ENCODE assay signal across 19 cellular contexts in genomic region chr4:122456228-122457106, GRCh38. TPM values are rescaled to one million over a fixed set of nuclear protein-coding genes. Genes with fewer than 3 reads are reported as not detected.
DNase-seq lines count a peak whose midpoint lies in the region; ATAC-seq, FAIRE-seq and TF ChIP-seq lines count a peak whose summit lies in the region.
"Had no signal": no experiment of that assay in that cellular context is flagged by ENCODE, and none has a peak within 500 bp of the region (broad histone marks: within the 10 kb centered on the region; RNA-seq: fewer than 3 reads in every experiment).

Gene IL2, minus strand, starts transcription at chr4:122456725. Its CDS starts 285 bp downstream, at chr4:122456440.

- RAD21 ChIA-PET in HCT116 (lab: Charles Lee; ENCODE audit: low non-redundant PET in 1 of 2, low total read pairs in 2 of 2, uncharacterized antibody in 2 of 2, unreplicated experiment in 2 of 2): no interaction called here

- H3K27ac ChIP-seq in HCT116 (ENCODE audit: low read depth, low read length): no peak within 1 kb of the TSS
- H3K27ac ChIP-seq in mesenchymal stem cell (ENCODE audit: low read length, poor library complexity, severe bottlenecking): no peak within 1 kb of the TSS
- H3K27ac ChIP-seq: gastrocnemius medialis, lower lobe of right lung, psoas muscle had no signal

- WGBS in mesenchymal stem cell: no CpG with 5 or more reads among the region's 2 CpGs

- no peak within 1 kb of the TSS for H3K18ac ChIP-seq in mesenchymal stem cell (ENCODE audit: low read depth in 1 of 2, low read length in 2 of 2)

- H2AK5ac ChIP-seq in mesenchymal stem cell (ENCODE audit: low read length, severe bottlenecking): no peak within 1 kb of the TSS

- H2BK12ac ChIP-seq in mesenchymal stem cell (ENCODE audit: low read length in 2 of 2): no peak within 1 kb of the TSS

- H3K4me3 ChIP-seq in HCT116 (replicated peaks in 1 of 2; ENCODE audit: low read depth in 1 of 2, low read length in 2 of 2) (no peak within 1 kb of the TSS), mesenchymal stem cell (ENCODE audit: insufficient read depth in 1 of 2, low read depth in 1 of 2, low read length in 2 of 2) (no peak within 1 kb of the TSS)
- H3K4me3 ChIP-seq: gastrocnemius medialis, lower lobe of right lung, psoas muscle had no signal

- no peak for TF ChIP-seq RAD21 in HCT116 (IDR thresholded peaks at IDR 0.05; ENCODE audit: low read depth)

- H3K4me3 Mint-ChIP-seq in activated CD4-positive, alpha-beta T cell treated with anti-CD3 and anti-CD28 coated beads, Interleukin-2, amount 10 ng/mL, durations not matched to agents 24 days and 14 days: peak within 1 kb of the TSS; percentile 85
- H3K4me3 Mint-ChIP-seq in T-helper 17 cell: peak within 1 kb of the TSS; percentile 83
- H3K4me3 Mint-ChIP-seq: nephron progenitor cell had no signal

- H4K8ac ChIP-seq in mesenchymal stem cell (ENCODE audit: low read length): no peak within 1 kb of the TSS

- H3K14ac ChIP-seq in mesenchymal stem cell (ENCODE audit: low read length in 2 of 2): no peak within 1 kb of the TSS

- peak within 1 kb of the TSS; percentile 80 for H3K27ac Mint-ChIP-seq in activated CD4-positive, alpha-beta T cell treated with anti-CD3 and anti-CD28 coated beads, Interleukin-2, amount 10 ng/mL, durations not matched to agents 24 days and 14 days
- peak within 1 kb of the TSS; percentile 87 for H3K27ac Mint-ChIP-seq in T-helper 17 cell
- H3K27ac Mint-ChIP-seq: nephron progenitor cell had no signal

- no peaks in the 10 kb centered on the region for H3K9me2 ChIP-seq in HCT116 (ENCODE audit: insufficient read depth)

- peaks cover 46% of the 10 kb centered on the region for H3K4me1 Mint-ChIP-seq in activated CD4-positive, alpha-beta T cell treated with anti-CD3 and anti-CD28 coated beads, Interleukin-2, amount 10 ng/mL, durations not matched to agents 24 days and 14 days
- H3K4me1 Mint-ChIP-seq in T-helper 17 cell: peaks cover 36% of the 10 kb centered on the region
- H3K4me1 Mint-ChIP-seq: nephron progenitor cell had no signal

- peaks cover 0 to 5% of the 10 kb centered on the region in 2 experiments; a peak in 2 of 4 replicates for H3K4me1 ChIP-seq in HCT116 (ENCODE audit: control insufficient read depth in 1 of 2, insufficient read depth in 2 of 2, low read length in 2 of 2)
- no peaks in the 10 kb centered on the region for H3K4me1 ChIP-seq in mesenchymal stem cell (ENCODE audit: control insufficient read depth, insufficient read depth, low read depth, low read length)
- H3K4me1 ChIP-seq: gastrocnemius medialis, psoas muscle had no signal

- H3K27me3 ChIP-seq in HCT116 (ENCODE audit: insufficient read depth, low read length) (no peaks in the 10 kb centered on the region), mesenchymal stem cell (ENCODE audit: control insufficient read depth in 1 of 2, insufficient read depth in 1 of 2, low read length in 2 of 2) (no peaks in the 10 kb centered on the region)
- H3K27me3 ChIP-seq: gastrocnemius medialis had no signal

- POLR2A ChIA-PET in HCT116 (lab: Charles Lee): no interaction called here

- H2BK5ac ChIP-seq in mesenchymal stem cell (ENCODE audit: low read depth, low read length, poor library complexity, severe bottlenecking): no peak within 1 kb of the TSS

- H3K9ac ChIP-seq in HCT116 (ENCODE audit: low read length) (no peak within 1 kb of the TSS), mesenchymal stem cell (ENCODE audit: low read length) (no peak within 1 kb of the TSS)

- H2AFZ ChIP-seq in HCT116 (ENCODE audit: low read depth, low read length, poor library complexity, severe bottlenecking): peak within 1 kb of the TSS; percentile 8
- no peak within 1 kb of the TSS for H2AFZ ChIP-seq in mesenchymal stem cell (ENCODE audit: low read depth, low read length)

- DNase-seq in activated CD4-positive, alpha-beta T cell treated with anti-CD3 and anti-CD28 coated beads, Interleukin-2, amount 10 ng/mL, durations not matched to agents 24 days and 14 days: peak; percentile 70
- DNase-seq in activated CD4-positive, alpha-beta T cell treated with anti-CD3 and anti-CD28 coated beads for 1 hour: no peak
- DNase-seq in HCT116 (ENCODE audit: low read depth, low spot score): no peak
- no peak for DNase-seq in T-helper 17 cell
- DNase-seq in mesenchymal stem cell: peak; percentile 12
- DNase-seq in frontal cortex (ENCODE audit: low spot score in 2 of 2): no peak
- DNase-seq in Right ventricle myocardium superior: no peak
- DNase-seq: activated CD4-positive, CD25-positive, alpha-beta regulatory T cell; Calu3; caudate nucleus; gastrocnemius medialis; lower lobe of right lung; NCI-H187; NCI-H526; nephron progenitor cell; psoas muscle; RPMI8226 had no signal

- H2BK15ac ChIP-seq in mesenchymal stem cell (ENCODE audit: low read depth, poor library complexity, severe bottlenecking): no peak within 1 kb of the TSS

- no peak within 1 kb of the TSS for H4K91ac ChIP-seq in mesenchymal stem cell (ENCODE audit: low read length)

- H3K27me3 Mint-ChIP-seq in activated CD4-positive, alpha-beta T cell treated with anti-CD3 and anti-CD28 coated beads, Interleukin-2, amount 10 ng/mL, durations not matched to agents 24 days and 14 days: no peaks in the 10 kb centered on the region
- no peaks in the 10 kb centered on the region for H3K27me3 Mint-ChIP-seq in T-helper 17 cell

- H3K9me3 ChIP-seq in HCT116 (ENCODE audit: control insufficient read depth in 1 of 2, insufficient read depth in 1 of 2, low read depth in 1 of 2, low read length in 2 of 2): no peaks in the 10 kb centered on the region
- H3K9me3 ChIP-seq in T-helper 17 cell (ENCODE audit: control insufficient read depth, low read length, poor library complexity, severe bottlenecking): no peaks in the 10 kb centered on the region
- no peaks in the 10 kb centered on the region for H3K9me3 ChIP-seq in mesenchymal stem cell (ENCODE audit: control insufficient read depth, low read length)
- H3K9me3 ChIP-seq: gastrocnemius medialis, lower lobe of right lung, psoas muscle had no signal

- no peak for FAIRE-seq in frontal cortex (lab: Jason Lieb, UNC)

- H3K23ac ChIP-seq in mesenchymal stem cell (ENCODE audit: low read length in 2 of 2): no peak within 1 kb of the TSS

- CTCF ChIA-PET in HCT116 (lab: Charles Lee): no interaction called here

- H3K79me2 ChIP-seq in HCT116 (ENCODE audit: insufficient read depth, low read length): no peaks in the 10 kb centered on the region

- ATAC-seq in HCT116 (no peak), T-helper 17 cell (peak; percentile 72), GM19023 (IDR thresholded peaks at IDR 0.05; ENCODE audit: unreplicated experiment) (no peak), Right ventricle myocardium superior (ENCODE audit: poor library complexity) (no peak)
- ATAC-seq: gastrocnemius medialis, lower lobe of right lung, psoas muscle had no signal

- H4K20me1 ChIP-seq in HCT116 (ENCODE audit: insufficient read depth): no peaks in the 10 kb centered on the region

- H3K79me1 ChIP-seq in mesenchymal stem cell (replicated peaks; ENCODE audit: low read length, poor library complexity, severe bottlenecking): no peaks in the 10 kb centered on the region

- peaks cover 32% of the 10 kb centered on the region for H3K36me3 Mint-ChIP-seq in activated CD4-positive, alpha-beta T cell treated with anti-CD3 and anti-CD28 coated beads, Interleukin-2, amount 10 ng/mL, durations not matched to agents 24 days and 14 days (ENCODE audit: low read depth)
- H3K36me3 Mint-ChIP-seq in T-helper 17 cell (ENCODE audit: low read depth): no peaks in the 10 kb centered on the region

- no peaks in the 10 kb centered on the region for H3K36me3 ChIP-seq in HCT116 (ENCODE audit: control insufficient read depth in 1 of 2, insufficient read depth in 2 of 2, low read length in 2 of 2)
- H3K36me3 ChIP-seq in mesenchymal stem cell (ENCODE audit: control insufficient read depth in 1 of 2, insufficient read depth in 2 of 2, low read depth in 1 of 2, low read length in 2 of 2): no peaks in the 10 kb centered on the region
- H3K36me3 ChIP-seq: gastrocnemius medialis, lower lobe of right lung had no signal

- no peak within 1 kb of the TSS for H2BK120ac ChIP-seq in mesenchymal stem cell (ENCODE audit: low read depth, low read length)

- no TSS peak for BruUV-seq in HCT116 (replicated peaks; lab: Mats Ljungman, UMichigan)

- H3K4me2 ChIP-seq in HCT116 (ENCODE audit: low read length): no peak within 1 kb of the TSS
- no peak within 1 kb of the TSS for H3K4me2 ChIP-seq in mesenchymal stem cell (ENCODE audit: low read length, poor library complexity, severe bottlenecking)

- intact Hi-C loops in activated CD4-positive, alpha-beta T cell treated with anti-CD3 and anti-CD28 coated beads, Interleukin-2, amount 10 ng/mL, durations not matched to agents 24 days and 14 days (cut with micrococcal nuclease): loop anchor here (1.0 to 5.0 kb wide), 8 partner anchors 13 to 634 kb away; partner anchors contain the start of genes CCNA2, FGF2 and IL21
- intact Hi-C loops in HCT116 (cut with micrococcal nuclease) (no loop called here), Right ventricle myocardium superior (cut with DNase I) (no loop called here)

- TF ChIP-seq POLR2A in HCT116 (IDR thresholded peaks at IDR 0.05; ENCODE audit: borderline replicate concordance, extremely low read depth, insufficient read depth, insufficient read length): no peak

- TF ChIP-seq CTCF in HCT116 (IDR thresholded peaks at IDR 0.05 in 2 of 3, conservative IDR thresholded peaks at IDR 0.05 in 1 of 3; ENCODE audit: borderline replicate concordance in 1 of 3, insufficient read depth in 1 of 3, low read depth in 2 of 3, low read length in 2 of 3): no peak

- no peaks in the 10 kb centered on the region for H3K9me3 Mint-ChIP-seq in activated CD4-positive, alpha-beta T cell treated with anti-CD3 and anti-CD28 coated beads, Interleukin-2, amount 10 ng/mL, durations not matched to agents 24 days and 14 days

- H3K4ac ChIP-seq in mesenchymal stem cell (ENCODE audit: low read depth in 1 of 2, low read length in 2 of 2): no peak within 1 kb of the TSS

RNA-seq across cellular contexts. Expression of gene IL2, which starts in this region (rescaled TPM):
- 965 and 976 TPM in 2 replicates for total RNA-seq in activated CD4-positive, alpha-beta T cell treated with anti-CD3 and anti-CD28 coated beads, Interleukin-2, amount 10 ng/mL, durations not matched to agents 24 days and 14 days
- total RNA-seq in HCT116 (2021; ENCODE audit: unreplicated experiment) (1.3 TPM), T-helper 17 cell (under 1 TPM; 0.76 to 0.85 TPM), frontal cortex (not detected), Right ventricle myocardium superior (not detected)
- polyA plus RNA-seq in HCT116 (2012): not detected in 2 replicates
- not detected for polyA plus RNA-seq in mesenchymal stem cell (2013, experiment 1 of 2)
- polyA plus RNA-seq in mesenchymal stem cell (2013, experiment 2 of 2): not detected
- total RNA-seq: Calu3, gastrocnemius medialis, lower lobe of right lung, psoas muscle had no signal
- polyA plus RNA-seq: AG04450, psoas muscle had no signal

Comparison
In these comparisons a context has a peak if more than half of its experiments do, and no peak if none do; other contexts are left out.
1. RNA of gene IL2 (total RNA-seq): 965 to 976 TPM in activated CD4-positive, alpha-beta T cell treated with anti-CD3 and anti-CD28 coated beads, Interleukin-2, amount 10 ng/mL, durations not matched to agents 24 days and 14 days; 1.3 TPM in HCT116 (single experiment), 0.76 to 0.85 TPM in T-helper 17 cell, not detected in frontal cortex (single experiment) and not detected in Right ventricle myocardium superior (single experiment); every median in the first group is over 100 times any median in the second.
2. DNase-seq: peak in activated CD4-positive, alpha-beta T cell treated with anti-CD3 and anti-CD28 coated beads, Interleukin-2, amount 10 ng/mL, durations not matched to agents 24 days and 14 days (single experiment) and mesenchymal stem cell (single experiment); none in activated CD4-positive, alpha-beta T cell treated with anti-CD3 and anti-CD28 coated beads for 1 hour (single experiment), HCT116 (single experiment), T-helper 17 cell (0 of 3), frontal cortex (0 of 2) and Right ventricle myocardium superior (single experiment).
3. Peak in ATAC-seq in T-helper 17 cell; RNA of the gene not detected or under 1 TPM.